Comparison of ENCODE assay signal across 11 cellular contexts in the genomic region with DNA sequence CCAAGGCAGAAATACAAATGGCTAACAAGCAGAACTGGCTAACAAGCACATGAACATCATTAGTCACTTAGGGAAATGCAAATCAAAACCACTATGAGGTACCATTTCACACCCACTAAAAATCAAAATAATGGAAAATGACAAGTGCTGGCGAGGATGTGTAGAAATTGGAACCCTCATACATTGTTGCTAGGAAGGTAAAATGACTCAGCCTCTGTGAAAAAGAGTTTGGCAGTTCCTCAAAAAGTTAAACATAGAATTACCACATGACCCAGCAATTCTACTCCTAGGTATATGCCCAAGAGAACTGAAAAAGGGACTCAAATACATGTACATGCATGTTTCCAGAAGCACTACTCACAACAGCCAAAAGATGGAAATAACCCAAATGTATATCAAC. TPM values are rescaled to one million over a fixed set of nuclear protein-coding genes. Genes with fewer than 3 reads are reported as not detected.
DNase-seq lines count a peak whose midpoint lies in the region; ATAC-seq and TF ChIP-seq lines count a peak whose summit lies in the region.
"Had no signal": no experiment of that assay in that cellular context is flagged by ENCODE, and none has a peak within 500 bp of the region (broad histone marks: within the 10 kb centered on the region; RNA-seq: fewer than 3 reads in every experiment).

No MANE protein-coding gene starts in this region.

- no peak overlapping the region for H3K4me3 ChIP-seq in HL-60 (replicated peaks; ENCODE audit: insufficient read depth, low read length)
- H3K4me3 ChIP-seq in osteoblast (ENCODE audit: insufficient read depth, low read length), result no peak overlapping the region
- H3K4me3 ChIP-seq in right lobe of liver, result no peak overlapping the region
- H3K4me3 ChIP-seq: ascending aorta, SJCRH30 had no signal

- H3K36me3 Mint-ChIP-seq in activated naive CD8-positive, alpha-beta T cell, result peaks cover 15% of the 10 kb centered on the region

- no peak overlapping the region for H3K4me2 ChIP-seq in osteoblast (ENCODE audit: insufficient read depth, low read length)

- TF ChIP-seq CTCF in HL-60 (IDR thresholded peaks at IDR 0.05; ENCODE audit: insufficient read depth, low read length) (no peak), osteoblast (IDR thresholded peaks at IDR 0.05; ENCODE audit: extremely low read depth, low read depth, low read length) (no peak), right lobe of liver (IDR thresholded peaks at IDR 0.05) (no peak)

- H3K27me3 ChIP-seq in HL-60 (ENCODE audit: insufficient read depth, poor library complexity, severe bottlenecking), result no peaks in the 10 kb centered on the region
- no peaks in the 10 kb centered on the region for H3K27me3 ChIP-seq in osteoblast (ENCODE audit: insufficient read depth, low read length)
- H3K27me3 ChIP-seq in right lobe of liver, result no peaks in the 10 kb centered on the region
- H3K27me3 ChIP-seq: ascending aorta, SJCRH30 had no signal

- no peak overlapping the region for H2AFZ ChIP-seq in osteoblast (ENCODE audit: low read length)

- H3K36me3 ChIP-seq in osteoblast (ENCODE audit: insufficient read depth, low read length) (no peaks in the 10 kb centered on the region), right lobe of liver (peaks cover 0 to 8% (median 0%) of the 10 kb centered on the region in 4 donors)
- H3K36me3 ChIP-seq: SJCRH30 had no signal

- no peaks in the 10 kb centered on the region for H3K27me3 Mint-ChIP-seq in activated naive CD8-positive, alpha-beta T cell

- H3K4me3 Mint-ChIP-seq in activated naive CD8-positive, alpha-beta T cell, result no peak overlapping the region

- no peaks in the 10 kb centered on the region for H3K9me3 ChIP-seq in osteoblast (ENCODE audit: low read depth, low read length)
- no peaks in the 10 kb centered on the region for H3K9me3 ChIP-seq in right lobe of liver
- H3K9me3 ChIP-seq: ascending aorta, SJCRH30 had no signal

- intact Hi-C loops in right lobe of liver (cut with DNase I), result no loop called here

- H3K27ac ChIP-seq in HL-60 (replicated peaks), result peak overlapping the region; percentile 25
- no peak overlapping the region for H3K27ac ChIP-seq in osteoblast (ENCODE audit: low read depth, low read length)
- H3K27ac ChIP-seq in right lobe of liver, result no peak overlapping the region
- H3K27ac ChIP-seq: ascending aorta, SJCRH30 had no signal

- no peaks in the 10 kb centered on the region for H4K20me1 ChIP-seq in osteoblast (ENCODE audit: insufficient read depth, low read length)

- peaks cover 19% of the 10 kb centered on the region for H3K4me1 Mint-ChIP-seq in activated naive CD8-positive, alpha-beta T cell (ENCODE audit: low read depth)

- H3K4me1 ChIP-seq in osteoblast (ENCODE audit: insufficient read depth, low read length) (no peaks in the 10 kb centered on the region), right lobe of liver (no peaks in the 10 kb centered on the region)
- H3K4me1 ChIP-seq: ascending aorta had no signal

- H3K79me2 ChIP-seq in osteoblast (ENCODE audit: insufficient read depth, low read length), result no peaks in the 10 kb centered on the region

- H3K27ac Mint-ChIP-seq in activated naive CD8-positive, alpha-beta T cell, result peak overlapping the region; percentile 12

- peak; percentile 87 to 97 for ATAC-seq in activated CD4-positive, CD25-positive, alpha-beta regulatory T cell treated with anti-CD3 and anti-CD28 coated beads, Interleukin-2, amount 50 U/mL, for 24 hours
- no peak for ATAC-seq in right lobe of liver

- 85% methylated on average over 1 of the region's 1 CpG for WGBS in right lobe of liver (ENCODE audit: insufficient coverage, low coverage, low lambda C conversion rate, missing lambda C conversion rate)

- no peak for DNase-seq in activated CD4-positive, CD25-positive, alpha-beta regulatory T cell (lab: John Stamatoyannopoulos, UW)
- DNase-seq in HL-60 (ENCODE audit: low read depth in 1 of 2, low spot score in 1 of 2) (peak in 1 of 2 experiments; percentile 47), osteoblast (ENCODE audit: insufficient read length, low spot score, missing footprints) (peak; percentile 59), COR-L47 (lab: John Stamatoyannopoulos, UW) (no peak), right lobe of liver (no peak), activated gamma-delta T cell treated with Interleukin-2 at 50 U/mL for 16 hours (no peak)
- DNase-seq: kidney glomerular epithelial cell, SJCRH30 had no signal

- no peak for TF ChIP-seq POLR2A in right lobe of liver (IDR thresholded peaks at IDR 0.05)

- no peaks in the 10 kb centered on the region for H3K9me3 Mint-ChIP-seq in activated naive CD8-positive, alpha-beta T cell (ENCODE audit: low read depth)

RNA-seq across cellular contexts. Expression of gene ANAPC16, which starts 52.8 kb away (rescaled TPM):
- total RNA-seq in osteoblast (50.7 and 58.0 TPM in 2 replicates), right lobe of liver (10 to 100 TPM; 38.6 to 79.2 (median 51.3) TPM)

RNA-seq across cellular contexts. Expression of gene ASCC1, which starts 53.1 kb away (rescaled TPM):
- total RNA-seq in osteoblast, result 40.2 and 50.1 TPM in 2 replicates
- total RNA-seq in right lobe of liver, result 10 to 100 TPM; 12.0 to 26.5 (median 14.5) TPM

Comparison
In these comparisons a context has a peak if more than half of its experiments do, and no peak if none do; other contexts are left out.
1. ATAC-seq: peak in activated CD4-positive, CD25-positive, alpha-beta regulatory T cell treated with anti-CD3 and anti-CD28 coated beads, Interleukin-2, amount 50 U/mL, for 24 hours (2 of 2); none in right lobe of liver (0 of 4).